In genomic region chr2:228318218-228318617, GRCh38 we compare ENCODE assay signal across 8 cellular contexts.
A peak's percentile ranks its signal among the peaks of the same experiment; 100 is the strongest.
DNase-seq lines count a peak whose midpoint lies in the region; ATAC-seq and TF ChIP-seq lines count a peak whose summit lies in the region.

No MANE protein-coding gene starts in this region.

- intact Hi-C loops in activated CD4-positive, alpha-beta T cell treated with anti-CD3 and anti-CD28 coated beads for 36 hours (cut with DNase I, micrococcal nuclease), result no loop called here

- no peaks in the 10 kb centered on the region for H3K9me3 Mint-ChIP-seq in activated CD4-positive, alpha-beta T cell treated with anti-CD3 and anti-CD28 coated beads for 36 hours (ENCODE audit: low read depth)

- POLR2A ChIA-PET in activated CD4-positive, alpha-beta T cell treated with anti-CD3 and anti-CD28 coated beads for 36 hours (lab: Charles Lee), result no interaction called here

- no peaks in the 10 kb centered on the region for H3K36me3 Mint-ChIP-seq in activated CD4-positive, alpha-beta T cell treated with anti-CD3 and anti-CD28 coated beads for 36 hours (ENCODE audit: low read depth)

- no peak for ATAC-seq in activated CD4-positive, alpha-beta T cell treated with anti-CD3 and anti-CD28 coated beads for 36 hours
- no peak for ATAC-seq in GM18873 (IDR thresholded peaks at IDR 0.05; ENCODE audit: low FRiP score, unreplicated experiment)

- no peak overlapping the region for H3K4me3 ChIP-seq in GM06990 (replicated peaks; ENCODE audit: low read depth, low read length)

- no peaks in the 10 kb centered on the region for H3K36me3 ChIP-seq in GM06990 (ENCODE audit: control insufficient read depth, insufficient read depth, low read length)

- no peak overlapping the region for H3K27ac Mint-ChIP-seq in activated CD4-positive, alpha-beta T cell treated with anti-CD3 and anti-CD28 coated beads for 36 hours

- no peaks in the 10 kb centered on the region for H3K27me3 ChIP-seq in GM06990 (replicated peaks; ENCODE audit: control insufficient read depth, insufficient read depth, low read length)

- CTCF ChIA-PET in activated CD4-positive, alpha-beta T cell treated with anti-CD3 and anti-CD28 coated beads for 36 hours (lab: Charles Lee), result no interaction called here

- H3K4me3 Mint-ChIP-seq in activated CD4-positive, alpha-beta T cell treated with anti-CD3 and anti-CD28 coated beads for 36 hours, result no peak overlapping the region

- DNase-seq in GM06990 (ENCODE audit: extremely low read depth, insufficient read length) (no peak), LHCN-M2 (ENCODE audit: low read depth) (peak; percentile 14), amniotic epithelial cell (ENCODE audit: low read depth) (peak; percentile 24), mucosa of gallbladder (ENCODE audit: low spot score) (peak; percentile 17), medulla oblongata (ENCODE audit: extremely low spot score) (no peak), cerebellar nuclear complex (lab: John Stamatoyannopoulos, UW) (no peak)
- no peak for DNase-seq in activated CD4-positive, alpha-beta T cell treated with anti-CD3 and anti-CD28 coated beads for 36 hours

- no peaks in the 10 kb centered on the region for H3K4me1 Mint-ChIP-seq in activated CD4-positive, alpha-beta T cell treated with anti-CD3 and anti-CD28 coated beads for 36 hours

- H3K27me3 Mint-ChIP-seq in activated CD4-positive, alpha-beta T cell treated with anti-CD3 and anti-CD28 coated beads for 36 hours, result no peaks in the 10 kb centered on the region

- TF ChIP-seq CTCF in GM06990 (IDR thresholded peaks at IDR 0.05; ENCODE audit: insufficient read depth, low read length, poor library complexity, severe bottlenecking), result peak; percentile 52

Comparison
In these comparisons a context has a peak if more than half of its experiments do, and no peak if none do; other contexts are left out.
1. DNase-seq: peak in LHCN-M2 (single experiment), amniotic epithelial cell (single experiment) and mucosa of gallbladder (single experiment); none in GM06990 (single experiment), medulla oblongata (single experiment), activated CD4-positive, alpha-beta T cell treated with anti-CD3 and anti-CD28 coated beads for 36 hours (single experiment) and cerebellar nuclear complex (0 of 2).